In the genomic region with DNA sequence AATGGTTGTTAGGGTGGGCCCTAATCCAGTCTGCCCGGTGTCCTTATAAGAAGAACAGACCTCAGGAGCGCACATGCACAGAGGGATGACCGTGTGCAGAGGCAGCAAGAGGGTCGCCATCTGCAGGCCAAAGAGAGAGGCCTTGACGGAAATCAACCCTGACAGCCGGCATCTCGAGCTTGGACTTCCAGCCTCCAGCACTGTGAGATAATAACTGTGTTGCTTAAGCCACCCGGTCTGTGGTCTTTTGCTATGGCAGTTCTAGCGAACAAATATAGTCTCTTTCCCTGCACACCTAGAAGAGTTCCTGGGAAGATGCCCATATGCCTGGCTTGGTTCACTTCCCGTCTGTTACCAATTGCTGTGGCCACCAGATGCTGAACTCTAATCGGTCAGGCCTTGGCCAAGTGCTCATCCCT, we compare ENCODE assay signal across 9 cellular contexts. TPM values are rescaled to one million over a fixed set of nuclear protein-coding genes. Genes with fewer than 3 reads are reported as not detected.
DNase-seq lines count a peak whose midpoint lies in the region; ATAC-seq, FAIRE-seq and TF ChIP-seq lines count a peak whose summit lies in the region.
"Had no signal": no experiment of that assay in that cellular context is flagged by ENCODE, and none has a peak within 500 bp of the region (broad histone marks: within the 10 kb centered on the region; RNA-seq: fewer than 3 reads in every experiment).

No MANE protein-coding gene starts in this region.

- peak; percentile 59 to 61 for ATAC-seq in left cardiac atrium
- no peak for ATAC-seq in aorta (ENCODE audit: low FRiP score)
- ATAC-seq in T-helper 17 cell: no peak
- no peak for ATAC-seq in GM21576 (IDR thresholded peaks at IDR 0.05; ENCODE audit: unreplicated experiment)

- peak; percentile 46 for TF ChIP-seq CTCF in 22Rv1 (IDR thresholded peaks at IDR 0.05)
- TF ChIP-seq CTCF in GM12872 (IDR thresholded peaks at IDR 0.05; ENCODE audit: insufficient read depth, low read depth, low read length): 0 out of 3 replicates have a peak, but pooled peaks have one; percentile 29

- H3K36me3 Mint-ChIP-seq in T-helper 17 cell (ENCODE audit: low read depth): no peaks in the 10 kb centered on the region

- no peak overlapping the region for H3K27ac ChIP-seq in 22Rv1
- H3K27ac ChIP-seq in aorta (ENCODE audit: low read depth in 1 of 2, low read length in 2 of 2): no peak overlapping the region
- H3K27ac ChIP-seq: Peyer's patch had no signal

- no peaks in the 10 kb centered on the region for H3K36me3 ChIP-seq in aorta (ENCODE audit: control insufficient read depth in 1 of 2, insufficient read depth in 2 of 2, low read length in 1 of 2)
- H3K36me3 ChIP-seq: Peyer's patch had no signal

- peaks cover 0 to 2% of the 10 kb centered on the region in 2 donors for H3K4me1 ChIP-seq in aorta (ENCODE audit: control insufficient read depth in 1 of 2, insufficient read depth in 2 of 2, low read length in 2 of 2)
- H3K4me1 ChIP-seq: Peyer's patch had no signal

- H3K4me3 Mint-ChIP-seq in T-helper 17 cell: no peak overlapping the region

- DNase-seq in SW480 (ENCODE audit: low spot score) (peak; percentile 54), left cardiac atrium (peak; percentile 52), aorta (no peak), T-helper 17 cell (no peak), H54 (ENCODE audit: insufficient read length, low spot score) (no peak)

- FAIRE-seq in H54 (lab: Jason Lieb, UNC): no peak

- H3K9me3 ChIP-seq in aorta (ENCODE audit: control insufficient read depth, low read length): no peaks in the 10 kb centered on the region
- no peaks in the 10 kb centered on the region for H3K9me3 ChIP-seq in T-helper 17 cell (ENCODE audit: control insufficient read depth, low read length, poor library complexity, severe bottlenecking)
- H3K9me3 ChIP-seq: Peyer's patch had no signal

- no peaks in the 10 kb centered on the region for H3K27me3 ChIP-seq in aorta (ENCODE audit: control insufficient read depth in 1 of 2, insufficient read depth in 2 of 2, low read length in 1 of 2)
- H3K27me3 ChIP-seq: Peyer's patch had no signal

- no peak overlapping the region for H3K4me3 ChIP-seq in aorta (ENCODE audit: low read length in 2 of 2)
- H3K4me3 ChIP-seq: Peyer's patch had no signal

- intact Hi-C loops in left cardiac atrium (cut with DNase I) (no loop called here), aorta (cut with DNase I) (no loop called here)

- H3K4me1 Mint-ChIP-seq in T-helper 17 cell: no peaks in the 10 kb centered on the region

- H3K27ac Mint-ChIP-seq in T-helper 17 cell: no peak overlapping the region

- H3K27me3 Mint-ChIP-seq in T-helper 17 cell: peaks cover under 1% of the 10 kb centered on the region

- 78 to 79% methylated on average over 11 of the region's 11 CpGs for WGBS in aorta, 2 donors

- TF ChIP-seq POLR2A in H54 (IDR thresholded peaks at IDR 0.05; ENCODE audit: low read depth, low read length): no peak

RNA-seq across cellular contexts. Expression of a gene that starts 35.3 kb away (rescaled TPM):
- 100 to 1,000 TPM in 1 of 2 donors, 10 to 100 TPM in 1; 45.2 to 124 TPM for total RNA-seq in left cardiac atrium
- total RNA-seq in aorta: 100 to 1,000 TPM; 351 to 637 TPM
- polyA plus RNA-seq in aorta: 100 to 1,000 TPM in 1 of 2 donors, 10 to 100 TPM in 1; 53.6 to 115 TPM
- total RNA-seq in T-helper 17 cell: not detected

Comparison
In these comparisons a context has a peak if more than half of its experiments do, and no peak if none do; other contexts are left out.
1. DNase-seq: peak in SW480 (single experiment) and left cardiac atrium (single experiment); none in aorta (0 of 2), T-helper 17 cell (0 of 3) and H54 (single experiment).
2. ATAC-seq: peak in left cardiac atrium (2 of 2); none in aorta (single experiment), T-helper 17 cell (single experiment) and GM21576 (single experiment).
3. RNA of a gene that starts 35.3 kb away (total RNA-seq): 351 to 637 TPM in aorta and 45.2 to 124 TPM in left cardiac atrium; not detected in T-helper 17 cell; every median in the first group is over 10 times any median in the second.